Comparison of ENCODE assay signal across 8 cellular contexts in genomic region chr22:30356392-30357230, GRCh38. TPM values are rescaled to one million over a fixed set of nuclear protein-coding genes. Genes with fewer than 3 reads are reported as not detected.
DNase-seq lines count a peak whose midpoint lies in the region; ATAC-seq and TF ChIP-seq lines count a peak whose summit lies in the region.

CCDC157 (plus strand) TSS chr22:30357007; CDS start chr22:30366001, 8,994 bp downstream.
SF3A1 (minus strand) TSS chr22:30356894; CDS start chr22:30356792, 102 bp downstream.

- H3K9me3 ChIP-seq in right lobe of liver, result no peaks in the 10 kb centered on the region

- intact Hi-C loops in right lobe of liver (cut with DNase I), result no loop called here

- peaks cover 4 to 16% (median 8%) of the 10 kb centered on the region in 4 donors for H3K4me1 ChIP-seq in right lobe of liver

- peak within 1 kb of the TSS; percentile 78 to 94 (median 84) for H3K4me3 ChIP-seq in right lobe of liver

- peaks cover 0 to 14% (median 11%) of the 10 kb centered on the region in 4 donors for H3K36me3 ChIP-seq in right lobe of liver

- peak in 1 of 4 donors; percentile 27 for TF ChIP-seq CTCF in right lobe of liver (IDR thresholded peaks at IDR 0.05)

- TF ChIP-seq POLR2A in right lobe of liver (IDR thresholded peaks at IDR 0.05), result peak; percentile 95

- H3K27me3 ChIP-seq in right lobe of liver, result no peaks in the 10 kb centered on the region

- 1% methylated on average over 12 of the region's 93 CpGs for WGBS in right lobe of liver (ENCODE audit: insufficient coverage, low coverage, low lambda C conversion rate, missing lambda C conversion rate)

- ATAC-seq in GM19372 (IDR thresholded peaks at IDR 0.05; ENCODE audit: low read depth, unreplicated experiment) (peak; percentile 95), HG03520 (IDR thresholded peaks at IDR 0.05; ENCODE audit: unreplicated experiment) (peak; percentile 82), right lobe of liver (peak; percentile 96 to 99 (median 98))

- DNase-seq in CD1c-positive myeloid dendritic cell (ENCODE audit: extremely low spot score), result peak; percentile 96
- DNase-seq in NCI-H748 (lab: John Stamatoyannopoulos, UW; ENCODE audit: unreplicated experiment), result peak; percentile 90
- peak; percentile 85 to 87 for DNase-seq in activated CD4-positive, alpha-beta T cell treated with anti-CD3 and anti-CD28 coated beads, Interleukin-2, amount 50 U/mL, for 48 hours
- DNase-seq in dermis microvascular lymphatic vessel endothelial cell (ENCODE audit: low read depth in 2 of 2), result peak; percentile 84 to 93
- DNase-seq in right lobe of liver, result peak; percentile 91 to 94 (median 92)
- DNase-seq in stimulated activated CD4-positive, alpha-beta T cell treated with anti-CD3 and anti-CD28 coated beads, Interleukin-4, amount 100 ng/mL, for 1 hour, result peak; percentile 87

- peak within 1 kb of the TSS; percentile 94 to 97 (median 95) for H3K27ac ChIP-seq in right lobe of liver

RNA-seq across cellular contexts. Expression of gene CCDC157, which starts in this region (rescaled TPM):
- total RNA-seq in dermis microvascular lymphatic vessel endothelial cell (1.3 and 1.5 TPM in 2 replicates), right lobe of liver (1 to 10 TPM in 3 of 6 experiments, under 1 TPM in 3; 0.54 to 2.9 (median 0.86) TPM)

RNA-seq across cellular contexts. Expression of gene SF3A1, which starts in this region (rescaled TPM):
- total RNA-seq in dermis microvascular lymphatic vessel endothelial cell (11.3 and 17.3 TPM in 2 replicates), right lobe of liver (10 to 100 TPM; 42.6 to 72.8 (median 66.5) TPM)

Comparison
In these comparisons a context has a peak if more than half of its experiments do, and no peak if none do; other contexts are left out.
1. Peak in every context shown above with its lines: DNase-seq, ATAC-seq, H3K4me3 ChIP-seq and H3K27ac ChIP-seq.